20 cellular contexts compared by ENCODE assay signal in genomic region chr12:117599849-117600248, GRCh38.
DNase-seq lines count a peak whose midpoint lies in the region; ATAC-seq and TF ChIP-seq lines count a peak whose summit lies in the region.
"Had no signal": no experiment of that assay in that cellular context is flagged by ENCODE, and none has a peak within 500 bp of the region (broad histone marks: within the 10 kb centered on the region; RNA-seq: fewer than 3 reads in every experiment).

No MANE protein-coding gene starts in this region.

- no peak overlapping the region for H2AFZ ChIP-seq in PC-3 (ENCODE audit: low read length)
- H2AFZ ChIP-seq: PC-9 had no signal

- ATAC-seq in PC-3 (peak; percentile 38; the same call in 1 of the 2 replicates), GM18873 (IDR thresholded peaks at IDR 0.05; ENCODE audit: low FRiP score, unreplicated experiment) (no peak)

- no peaks in the 10 kb centered on the region for H3K79me2 ChIP-seq in PC-3 (ENCODE audit: low read length)

- DNase-seq in Calu3 (peak; percentile 80), PC-3 (peak; percentile 58), kidney epithelial cell (ENCODE audit: low read depth) (peak; percentile 38), renal cortical epithelial cell (ENCODE audit: low read depth) (peak; percentile 40)
- DNase-seq in activated CD4-positive, alpha-beta memory T cell treated with anti-CD3 and anti-CD28 coated beads for 36 hours, result no peak
- no peak for DNase-seq in stimulated activated CD4-positive, alpha-beta T cell treated with anti-CD3 and anti-CD28 coated beads, Interleukin-15, amount 100 ng/mL, for 24 hours
- DNase-seq: CD4-positive, CD25-positive, alpha-beta regulatory T cell; DMS53; KBM-7; MM.1S; NCI-H1694; NCI-H2029 treated with DMSO at 0.1 percent for 48 hours; NCI-H226; NCI-H510A treated with DMSO at 0.1 percent for 48 hours; PC-9; Right ventricle myocardium superior; RPMI8226 had no signal

- peaks cover 25% of the 10 kb centered on the region for H3K4me1 ChIP-seq in PC-3 (ENCODE audit: insufficient read depth, low read length)
- H3K4me1 ChIP-seq: BLaER1, SJSA1 had no signal

- H3K9me3 ChIP-seq in PC-3 (ENCODE audit: low read length), result no peaks in the 10 kb centered on the region
- H3K9me3 ChIP-seq: BLaER1, SJSA1 had no signal

- CTCF ChIA-PET in Calu3 (lab: Charles Lee), result interaction anchor here (0.9 to 2.3 kb wide), 3 partner anchors 12 to 254 kb away, joined by 3 to 10 read pairs (median 5); no protein-coding TSS in a partner anchor
- CTCF ChIA-PET in PC-3 (lab: Charles Lee), result no interaction called here
- CTCF ChIA-PET in activated CD4-positive, alpha-beta memory T cell treated with anti-CD3 and anti-CD28 coated beads for 36 hours (lab: Charles Lee), result interaction anchor here (1.2 kb wide), 2 partner anchors 10 to 12 kb away, joined by 4 to 6 read pairs; no protein-coding TSS in a partner anchor

- H3K9ac ChIP-seq in PC-3 (ENCODE audit: low read length), result no peak overlapping the region
- H3K9ac ChIP-seq: BLaER1 had no signal

- H3K4me3 ChIP-seq in PC-3 (ENCODE audit: low read length), result no peak overlapping the region
- no peak overlapping the region for H3K4me3 ChIP-seq in kidney epithelial cell (ENCODE audit: low read depth, low read length)
- H3K4me3 ChIP-seq: BLaER1, PC-9, SJSA1 had no signal

- H3K9me2 ChIP-seq in PC-3 (replicated peaks; ENCODE audit: low read length), result no peaks in the 10 kb centered on the region

- peaks cover 36% of the 10 kb centered on the region for H3K4me1 Mint-ChIP-seq in Calu3 (ENCODE audit: low read depth, unreplicated experiment)
- H3K4me1 Mint-ChIP-seq in activated CD4-positive, alpha-beta memory T cell treated with anti-CD3 and anti-CD28 coated beads for 36 hours (ENCODE audit: low read depth), result no peaks in the 10 kb centered on the region
- H3K4me1 Mint-ChIP-seq: CD4-positive, CD25-positive, alpha-beta regulatory T cell had no signal

- peak overlapping the region; percentile 55 for H3K27ac Mint-ChIP-seq in Calu3 (ENCODE audit: unreplicated experiment)
- no peak overlapping the region for H3K27ac Mint-ChIP-seq in activated CD4-positive, alpha-beta memory T cell treated with anti-CD3 and anti-CD28 coated beads for 36 hours
- H3K27ac Mint-ChIP-seq: CD4-positive, CD25-positive, alpha-beta regulatory T cell had no signal

- no peaks in the 10 kb centered on the region for H4K20me1 ChIP-seq in PC-3 (ENCODE audit: low read length)
- H4K20me1 ChIP-seq: BLaER1 had no signal

- H3K27ac ChIP-seq in PC-3 (ENCODE audit: low read length), result no peak overlapping the region
- H3K27ac ChIP-seq: BLaER1, PC-9, SJSA1 had no signal

- POLR2A ChIA-PET in PC-3 (lab: Charles Lee; ENCODE audit: unreplicated experiment), result no interaction called here
- POLR2A ChIA-PET in activated CD4-positive, alpha-beta memory T cell treated with anti-CD3 and anti-CD28 coated beads for 36 hours (lab: Charles Lee), result no interaction called here

- H3K9me3 Mint-ChIP-seq in Calu3 (ENCODE audit: low read depth, unreplicated experiment), result no peaks in the 10 kb centered on the region
- peaks cover 5% of the 10 kb centered on the region for H3K9me3 Mint-ChIP-seq in activated CD4-positive, alpha-beta memory T cell treated with anti-CD3 and anti-CD28 coated beads for 36 hours

- intact Hi-C loops in Calu3 (cut with micrococcal nuclease; ENCODE audit: unreplicated experiment) (no loop called here), PC-3 (cut with micrococcal nuclease) (no loop called here)
- intact Hi-C loops in activated CD4-positive, alpha-beta memory T cell treated with anti-CD3 and anti-CD28 coated beads for 36 hours (cut with micrococcal nuclease), result no loop called here

- H3K4me2 ChIP-seq in PC-3 (ENCODE audit: low read length), result no peak overlapping the region
- H3K4me2 ChIP-seq: BLaER1, PC-9 had no signal

- H3K27me3 ChIP-seq in PC-3 (ENCODE audit: low read length) (no peaks in the 10 kb centered on the region), kidney epithelial cell (ENCODE audit: control insufficient read depth, insufficient read depth, low read length) (no peaks in the 10 kb centered on the region)
- H3K27me3 ChIP-seq: BLaER1, SJSA1 had no signal

- no peak for TF ChIP-seq CTCF in Calu3 (IDR thresholded peaks at IDR 0.05; ENCODE audit: unreplicated experiment)
- TF ChIP-seq CTCF in PC-3 (conservative IDR thresholded peaks at IDR 0.05; ENCODE audit: low read depth, low read length), result no peak
- no peak for TF ChIP-seq CTCF in kidney epithelial cell (IDR thresholded peaks at IDR 0.05; ENCODE audit: insufficient read depth, low read length, poor library complexity, severe bottlenecking)

- H3K36me3 ChIP-seq in PC-3 (ENCODE audit: low read depth, low read length) (no peaks in the 10 kb centered on the region), kidney epithelial cell (ENCODE audit: control insufficient read depth, insufficient read depth, low read length) (no peaks in the 10 kb centered on the region)
- H3K36me3 ChIP-seq: BLaER1, SJSA1 had no signal

- H3K4me3 Mint-ChIP-seq in Calu3 (ENCODE audit: low read depth, unreplicated experiment), result peak overlapping the region; percentile 10
- H3K4me3 Mint-ChIP-seq in activated CD4-positive, alpha-beta memory T cell treated with anti-CD3 and anti-CD28 coated beads for 36 hours, result no peak overlapping the region
- H3K4me3 Mint-ChIP-seq: CD4-positive, CD25-positive, alpha-beta regulatory T cell had no signal

- no peaks in the 10 kb centered on the region for H3K27me3 Mint-ChIP-seq in Calu3 (ENCODE audit: unreplicated experiment)
- no peaks in the 10 kb centered on the region for H3K27me3 Mint-ChIP-seq in activated CD4-positive, alpha-beta memory T cell treated with anti-CD3 and anti-CD28 coated beads for 36 hours

- no peaks in the 10 kb centered on the region for H3K36me3 Mint-ChIP-seq in Calu3 (ENCODE audit: insufficient read depth, unreplicated experiment)
- no peaks in the 10 kb centered on the region for H3K36me3 Mint-ChIP-seq in activated CD4-positive, alpha-beta memory T cell treated with anti-CD3 and anti-CD28 coated beads for 36 hours
- H3K36me3 Mint-ChIP-seq: CD4-positive, CD25-positive, alpha-beta regulatory T cell had no signal

- no TSS peak for BruUV-seq in Calu3 (replicated peaks; lab: Mats Ljungman, UMichigan)
- BruUV-seq in PC-3 (replicated peaks; lab: Mats Ljungman, UMichigan), result no TSS peak

- H3F3A ChIP-seq in PC-3 (ENCODE audit: low read length, unreplicated experiment), result no peaks in the 10 kb centered on the region

Comparison
In these comparisons a context has a peak if more than half of its experiments do, and no peak if none do; other contexts are left out.
1. DNase-seq: peak in Calu3 (single experiment), PC-3 (single experiment), kidney epithelial cell (single experiment) and renal cortical epithelial cell (single experiment); none in activated CD4-positive, alpha-beta memory T cell treated with anti-CD3 and anti-CD28 coated beads for 36 hours (single experiment) and stimulated activated CD4-positive, alpha-beta T cell treated with anti-CD3 and anti-CD28 coated beads, Interleukin-15, amount 100 ng/mL, for 24 hours (single experiment).